Comparison of ENCODE assay signal across 23 cellular contexts in genomic region chr1:227390525-227390924, GRCh38.
"Had no signal": no experiment of that assay in that cellular context is flagged by ENCODE, and none has a peak within 500 bp of the region (broad histone marks: within the 10 kb centered on the region; RNA-seq: fewer than 3 reads in every experiment).

No MANE protein-coding gene starts in this region.

- H3K9me3 ChIP-seq: body of pancreas, left ventricle myocardium inferior, thoracic aorta had no signal

- H3K4me1 ChIP-seq: body of pancreas had no signal

- ATAC-seq: activated CD4-positive, alpha-beta T cell treated with anti-CD3 and anti-CD28 coated beads for 36 hours; body of pancreas; esophagus mucosa; naive thymus-derived CD8-positive, alpha-beta T cell had no signal

- H3K9me3 Mint-ChIP-seq: activated B cell treated with CpG ODN at 0.5 μM for 24 hours; activated CD4-positive, alpha-beta memory T cell treated with anti-CD3 and anti-CD28 coated beads for 36 hours; activated naive CD8-positive, alpha-beta T cell treated with anti-CD3 and anti-CD28 coated beads for 36 hours; immature natural killer cell; naive thymus-derived CD8-positive, alpha-beta T cell; type B pancreatic cell had no signal

- H3K4me3 Mint-ChIP-seq: activated B cell treated with CpG ODN at 0.5 μM for 24 hours; activated CD4-positive, alpha-beta memory T cell treated with anti-CD3 and anti-CD28 coated beads for 36 hours; activated CD4-positive, alpha-beta T cell treated with anti-CD3 and anti-CD28 coated beads for 36 hours; activated naive CD8-positive, alpha-beta T cell treated with anti-CD3 and anti-CD28 coated beads for 36 hours; naive thymus-derived CD8-positive, alpha-beta T cell; type B pancreatic cell had no signal

- H3K4me1 Mint-ChIP-seq: activated B cell treated with CpG ODN at 0.5 μM for 24 hours; activated CD4-positive, alpha-beta T cell treated with anti-CD3 and anti-CD28 coated beads for 36 hours; activated naive CD8-positive, alpha-beta T cell treated with anti-CD3 and anti-CD28 coated beads for 36 hours; immature natural killer cell; naive thymus-derived CD8-positive, alpha-beta T cell had no signal

- DNase-seq: activated B cell treated with CpG ODN at 0.5 μM for 24 hours; activated CD4-positive, alpha-beta memory T cell treated with anti-CD3 and anti-CD28 coated beads for 36 hours; activated CD4-positive, alpha-beta T cell treated with anti-CD3 and anti-CD28 coated beads for 36 hours; activated naive CD4-positive, alpha-beta T cell treated with Interleukin-2 at 50 U/mL for 16 hours; activated naive CD8-positive, alpha-beta T cell treated with anti-CD3 and anti-CD28 coated beads for 36 hours; activated T-cell treated with anti-CD3 and anti-CD28 coated beads, Interleukin-2, amount 50 U/mL, for 48 hours; amygdala; body of pancreas; dermis blood vessel endothelial cell; effector memory CD4-positive, alpha-beta T cell; foreskin fibroblast; immature natural killer cell; kidney glomerular epithelial cell; left ventricle myocardium inferior; naive thymus-derived CD8-positive, alpha-beta T cell; stimulated activated CD4-positive, alpha-beta T cell treated with anti-CD3 and anti-CD28 coated beads, Interleukin-4, amount 100 ng/mL, for 24 hours; stimulated activated naive CD4-positive, alpha-beta T cell treated with Interleukin-2 at 50 U/mL for 16 hours; T1000 had no signal

- H3K36me3 ChIP-seq: left ventricle myocardium inferior, thoracic aorta had no signal

- H2AFZ ChIP-seq: hepatocyte had no signal

- H3K79me2 ChIP-seq: hepatocyte had no signal

- H3K4me3 ChIP-seq: body of pancreas, hepatocyte, left ventricle myocardium inferior, thoracic aorta had no signal

- H3K27me3 ChIP-seq: body of pancreas, hepatocyte had no signal

- H3K4me2 ChIP-seq: hepatocyte had no signal

- H3K36me3 Mint-ChIP-seq: activated CD4-positive, alpha-beta memory T cell treated with anti-CD3 and anti-CD28 coated beads for 36 hours; activated naive CD8-positive, alpha-beta T cell treated with anti-CD3 and anti-CD28 coated beads for 36 hours; immature natural killer cell; naive thymus-derived CD8-positive, alpha-beta T cell; type B pancreatic cell had no signal

- H3K27me3 Mint-ChIP-seq: activated B cell treated with CpG ODN at 0.5 μM for 24 hours; activated CD4-positive, alpha-beta memory T cell treated with anti-CD3 and anti-CD28 coated beads for 36 hours; activated CD4-positive, alpha-beta T cell treated with anti-CD3 and anti-CD28 coated beads for 36 hours; activated naive CD8-positive, alpha-beta T cell treated with anti-CD3 and anti-CD28 coated beads for 36 hours; progenitor cell of endocrine pancreas; type B pancreatic cell had no signal

- H3K27ac ChIP-seq: body of pancreas, hepatocyte, left ventricle myocardium inferior, thoracic aorta had no signal

- H3K27ac Mint-ChIP-seq: activated B cell treated with CpG ODN at 0.5 μM for 24 hours; activated CD4-positive, alpha-beta memory T cell treated with anti-CD3 and anti-CD28 coated beads for 36 hours; activated CD4-positive, alpha-beta T cell treated with anti-CD3 and anti-CD28 coated beads for 36 hours; activated naive CD8-positive, alpha-beta T cell treated with anti-CD3 and anti-CD28 coated beads for 36 hours; immature natural killer cell; naive thymus-derived CD8-positive, alpha-beta T cell; progenitor cell of endocrine pancreas; type B pancreatic cell had no signal
